In genomic region chrX:134146493-134146892, GRCh38 we compare ENCODE assay signal across 23 cellular contexts.
A peak's percentile ranks its signal among the peaks of the same experiment; 100 is the strongest.
DNase-seq lines count a peak whose midpoint lies in the region; ATAC-seq, FAIRE-seq and TF ChIP-seq lines count a peak whose summit lies in the region.
"Had no signal": no experiment of that assay in that cellular context is flagged by ENCODE, and none has a peak within 500 bp of the region (broad histone marks: within the 10 kb centered on the region; RNA-seq: fewer than 3 reads in every experiment).

No MANE protein-coding gene starts in this region.

- no peaks in the 10 kb centered on the region for H3K9me3 ChIP-seq in HepG2 (ENCODE audit: low read length)
- no peaks in the 10 kb centered on the region for H3K9me3 ChIP-seq in right lobe of liver
- peaks cover 7% of the 10 kb centered on the region for H3K9me3 ChIP-seq in iPS-18c (ENCODE audit: control insufficient read depth, insufficient read depth, low read length)
- H3K9me3 ChIP-seq: A549; BE2C; BLaER1 treated with 17β-estradiol and CSF1 and Interleukin-3, amounts not matched to agents 10 nM and 100 nM; HAP-1 had no signal

- TF ChIP-seq POLR2A in HepG2 (IDR thresholded peaks at IDR 0.05; ENCODE audit: insufficient read depth in 1 of 2, low read depth in 2 of 2, low read length in 2 of 2), result no peak
- TF ChIP-seq POLR2A in right lobe of liver (IDR thresholded peaks at IDR 0.05), result no peak

- H3K36me3 ChIP-seq in HepG2 (replicated peaks in 1 of 2; ENCODE audit: control insufficient read depth in 1 of 2, insufficient read depth in 2 of 2, low read length in 2 of 2), result no peaks in the 10 kb centered on the region
- H3K36me3 ChIP-seq in right lobe of liver, result no peaks in the 10 kb centered on the region
- H3K36me3 ChIP-seq: BE2C; BLaER1 treated with 17β-estradiol and CSF1 and Interleukin-3, amounts not matched to agents 10 nM and 100 nM; HAP-1 had no signal

- DNase-seq in HepG2 (ENCODE audit: low spot score), result peak; percentile 30
- no peak for DNase-seq in right lobe of liver
- peak; percentile 7 for DNase-seq in retina
- DNase-seq in foreskin melanocyte, result no peak
- DNase-seq: 8988T; ACHN; AML-193; BE2C; CD4-positive, alpha-beta T cell; CD8-positive, alpha-beta memory T cell; DMS 273 treated with DMSO at 0.1 percent for 48 hours; DMS79; GF-D8; GOT3; HFFc6 had no signal

- TF ChIP-seq CTCF in HepG2 (CRISPR knock-in tag; IDR thresholded peaks at IDR 0.05) (no peak), right lobe of liver (IDR thresholded peaks at IDR 0.05) (no peak)

- H3K9ac ChIP-seq in HepG2 (ENCODE audit: insufficient read depth, low read depth, low read length), result no peak overlapping the region
- H3K9ac ChIP-seq: BLaER1 treated with 17β-estradiol and CSF1 and Interleukin-3, amounts not matched to agents 10 nM and 100 nM had no signal

- WGBS in HepG2 (ENCODE audit: low lambda C conversion rate), result 2% methylated on average over 6 of the region's 6 CpGs
- WGBS in right lobe of liver (ENCODE audit: insufficient coverage, low coverage, low lambda C conversion rate, missing lambda C conversion rate), result 56% methylated on average over 6 of the region's 6 CpGs

- TF ChIP-seq EP300 in HepG2 (IDR thresholded peaks at IDR 0.05; ENCODE audit: low read depth in 2 of 2, low read length in 2 of 2) (no peak), HepG2 (CRISPR knock-in tag; IDR thresholded peaks at IDR 0.05; ENCODE audit: borderline replicate concordance) (no peak)

- no peaks in the 10 kb centered on the region for H4K20me1 ChIP-seq in HepG2 (ENCODE audit: insufficient read depth, low read length)

- CTCF ChIA-PET in HepG2 (lab: Yijun Ruan, JAX; ENCODE audit: low intra/inter-chr PET ratio, low total read pairs), result no interaction called here

- in situ Hi-C loops in HepG2 (cut with HindIII; ENCODE audit: extremely low pct_ligation_motif_present, low pct_unique_long_range_greater_than_20kb), result no loop called here

- no peak overlapping the region for H2AFZ ChIP-seq in HepG2 (ENCODE audit: low read length)

- intact Hi-C loops in HepG2 (cut with micrococcal nuclease; ENCODE audit: unreplicated experiment), result no loop called here
- intact Hi-C loops in right lobe of liver (cut with DNase I), result no loop called here

- ATAC-seq in HepG2 (peak; percentile 84), right lobe of liver (no peak), GM18498 (IDR thresholded peaks at IDR 0.05; ENCODE audit: unreplicated experiment) (no peak)
- ATAC-seq: A549 had no signal

- H3K4me3 ChIP-seq in HepG2 (replicated peaks in 1 of 3; ENCODE audit: insufficient read depth in 1 of 3, low read depth in 2 of 3, low read length in 3 of 3) (no peak overlapping the region), right lobe of liver (no peak overlapping the region), iPS-18c (ENCODE audit: insufficient read depth, low read depth, low read length) (0 out of 2 replicates have a peak overlapping the region, but pooled peaks have one; percentile 15)
- H3K4me3 ChIP-seq: A549; BLaER1 treated with 17β-estradiol and CSF1 and Interleukin-3, amounts not matched to agents 10 nM and 100 nM; HAP-1 had no signal

- H3K27ac ChIP-seq in HepG2 (ENCODE audit: extremely low read length, insufficient read depth, low read length), result no peak overlapping the region
- H3K27ac ChIP-seq in right lobe of liver, result no peak overlapping the region
- H3K27ac ChIP-seq: A549; BLaER1 treated with 17β-estradiol and CSF1 and Interleukin-3, amounts not matched to agents 10 nM and 100 nM had no signal

- TF ChIP-seq RAD21 in HepG2 (CRISPR knock-in tag; IDR thresholded peaks at IDR 0.05), result no peak

- no peaks in the 10 kb centered on the region for H3K27me3 ChIP-seq in HepG2 (ENCODE audit: control insufficient read depth in 1 of 2, insufficient read depth in 2 of 2, low read length in 2 of 2)
- H3K27me3 ChIP-seq in right lobe of liver, result no peaks in the 10 kb centered on the region
- H3K27me3 ChIP-seq: BE2C had no signal

- H3K4me1 ChIP-seq in HepG2 (ENCODE audit: insufficient read depth, low read length), result peaks cover 17% of the 10 kb centered on the region
- no peaks in the 10 kb centered on the region for H3K4me1 ChIP-seq in right lobe of liver
- H3K4me1 ChIP-seq: A549; BE2C; BLaER1 treated with 17β-estradiol and CSF1 and Interleukin-3, amounts not matched to agents 10 nM and 100 nM; HAP-1 had no signal

- POLR2A ChIA-PET in HepG2 (lab: Yijun Ruan, JAX), result no interaction called here

- H3K79me2 ChIP-seq in HepG2 (ENCODE audit: insufficient read depth, low read length), result no peaks in the 10 kb centered on the region

- BruUV-seq in HepG2 (replicated peaks; lab: Mats Ljungman, UMichigan), result no TSS peak

- no peak overlapping the region for H3K4me2 ChIP-seq in HepG2 (ENCODE audit: low read depth, low read length)
- H3K4me2 ChIP-seq: A549; BLaER1 treated with 17β-estradiol and CSF1 and Interleukin-3, amounts not matched to agents 10 nM and 100 nM had no signal

- FAIRE-seq in HepG2 (lab: Jason Lieb, UNC), result no peak
- FAIRE-seq: A549, D721Med, GM12891, H54 had no signal

TF ChIP-seq in HepG2, 621 proteins besides CTCF, POLR2A, EP300 and RAD21 (continues in another document):
- TF ChIP-seq, protein P1, sequence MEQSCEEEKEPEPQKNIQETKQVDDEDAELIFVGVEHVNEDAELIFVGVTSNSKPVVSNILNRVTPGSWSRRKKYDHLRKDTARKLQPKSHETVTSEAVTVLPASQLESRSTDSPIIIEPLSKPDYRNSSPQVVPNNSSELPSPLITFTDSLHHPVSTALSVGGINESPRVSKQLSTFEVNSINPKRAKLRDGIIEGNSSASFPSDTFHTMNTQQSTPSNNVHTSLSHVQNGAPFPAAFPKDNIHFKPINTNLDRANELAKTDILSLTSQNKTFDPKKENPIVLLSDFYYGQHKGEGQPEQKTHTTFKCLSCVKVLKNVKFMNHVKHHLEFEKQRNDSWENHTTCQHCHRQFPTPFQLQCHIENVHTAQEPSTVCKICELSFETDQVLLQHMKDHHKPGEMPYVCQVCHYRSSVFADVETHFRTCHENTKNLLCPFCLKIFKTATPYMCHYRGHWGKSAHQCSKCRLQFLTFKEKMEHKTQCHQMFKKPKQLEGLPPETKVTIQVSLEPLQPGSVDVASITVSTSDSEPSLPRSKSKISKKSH (CRISPR knock-in tag; IDR thresholded peaks at IDR 0.05; ENCODE audit: borderline replicate concordance), result no peak
- TF ChIP-seq TEF (CRISPR knock-in tag; IDR thresholded peaks at IDR 0.05), result no peak
- no peak for TF ChIP-seq HMGXB3 (CRISPR knock-in tag; IDR thresholded peaks at IDR 0.05; ENCODE audit: borderline replicate concordance)
- TF ChIP-seq ZNF414 (CRISPR knock-in tag; IDR thresholded peaks at IDR 0.05), result no peak
- no peak for TF ChIP-seq ZNF766 (CRISPR knock-in tag; IDR thresholded peaks at IDR 0.05; ENCODE audit: borderline replicate concordance)
- TF ChIP-seq ZNF674 (CRISPR knock-in tag; IDR thresholded peaks at IDR 0.05; ENCODE audit: low read depth), result no peak
- TF ChIP-seq HHEX (CRISPR knock-in tag; IDR thresholded peaks at IDR 0.05), result peak; percentile 63
- TF ChIP-seq NR2C2 (CRISPR knock-in tag; IDR thresholded peaks at IDR 0.05; ENCODE audit: borderline replicate concordance), result peak; percentile 13; the same call in 1 of the 2 replicates
- no peak for TF ChIP-seq HIVEP1 (CRISPR knock-in tag; IDR thresholded peaks at IDR 0.05)
- peak; percentile 16; the same call in 1 of the 2 replicates for TF ChIP-seq HNF4A (CRISPR knock-in tag; IDR thresholded peaks at IDR 0.05)
- no peak for TF ChIP-seq BHLHE40 (IDR thresholded peaks at IDR 0.05; ENCODE audit: low read length)
- no peak for TF ChIP-seq ZSCAN22 (CRISPR knock-in tag; IDR thresholded peaks at IDR 0.05)
- no peak for TF ChIP-seq PLRG1 (conservative IDR thresholded peaks at IDR 0.05)

Comparison
In these comparisons a context has a peak if more than half of its experiments do, and no peak if none do; other contexts are left out.
1. DNase-seq: peak in HepG2 (single experiment) and retina (single experiment); none in right lobe of liver (0 of 3) and foreskin melanocyte (single experiment).